In genomic region chr22:22682807-22683667, GRCh38 we compare ENCODE assay signal across 1 cellular context.
TF ChIP-seq lines count a peak whose summit lies in the region.

No MANE protein-coding gene starts in this region.

TF ChIP-seq in WTC11, 78 proteins besides CTCF, POLR2A, EP300 and RAD21 (continued from another document):
- TF ChIP-seq ZNF532 (CRISPR knock-in tag; IDR thresholded peaks at IDR 0.05; ENCODE audit: borderline replicate concordance), result no peak
- TF ChIP-seq USF2 (CRISPR knock-in tag; IDR thresholded peaks at IDR 0.05), result no peak
- TF ChIP-seq RELA (CRISPR knock-in tag; IDR thresholded peaks at IDR 0.05; ENCODE audit: borderline replicate concordance), result no peak
- TF ChIP-seq MXD4 (CRISPR knock-in tag; IDR thresholded peaks at IDR 0.05; ENCODE audit: borderline replicate concordance), result no peak
- TF ChIP-seq ZNF219 (CRISPR knock-in tag; IDR thresholded peaks at IDR 0.05; ENCODE audit: borderline replicate concordance), result no peak
- TF ChIP-seq HMGA2 (CRISPR knock-in tag; IDR thresholded peaks at IDR 0.05), result no peak
- no peak for TF ChIP-seq ELF4 (CRISPR knock-in tag; IDR thresholded peaks at IDR 0.05; ENCODE audit: low read depth)
